ENCODE assay signal across 22 cellular contexts in genomic region chr2:238916875-238917590, GRCh38.
DNase-seq lines count a peak whose midpoint lies in the region; ATAC-seq and TF ChIP-seq lines count a peak whose summit lies in the region.
"Had no signal": no experiment of that assay in that cellular context is flagged by ENCODE, and none has a peak within 500 bp of the region (broad histone marks: within the 10 kb centered on the region; RNA-seq: fewer than 3 reads in every experiment).

No MANE protein-coding gene starts in this region.

- ATAC-seq in naive thymus-derived CD4-positive, alpha-beta T cell = peak; percentile 3
- no peak for ATAC-seq in GM18511 (IDR thresholded peaks at IDR 0.05; ENCODE audit: unreplicated experiment)
- ATAC-seq: foreskin keratinocyte had no signal

- peaks cover 49% of the 10 kb centered on the region for H3K27me3 Mint-ChIP-seq in HFFc6 (ENCODE audit: insufficient read depth)
- H3K27me3 Mint-ChIP-seq in naive thymus-derived CD4-positive, alpha-beta T cell = peaks cover 3 to 31% (median 12%) of the 10 kb centered on the region in 5 donors

- intact Hi-C loops in naive thymus-derived CD4-positive, alpha-beta T cell (cut with micrococcal nuclease) = no loop called here
- intact Hi-C loops in colonic mucosa (cut with DNase I) = no loop called here

- TF ChIP-seq CTCF in HFFc6 (IDR thresholded peaks at IDR 0.05) = no peak
- TF ChIP-seq CTCF in colonic mucosa (IDR thresholded peaks at IDR 0.05) = no peak

- H3K4me3 ChIP-seq in naive thymus-derived CD4-positive, alpha-beta T cell (ENCODE audit: low read length) = no peak overlapping the region
- H3K4me3 ChIP-seq in colonic mucosa = no peak overlapping the region
- H3K4me3 ChIP-seq: thyroid gland had no signal

- H3K9ac ChIP-seq in colonic mucosa (ENCODE audit: low read depth in 2 of 2, low read length in 2 of 2) = no peak overlapping the region

- no peaks in the 10 kb centered on the region for H3K27me3 ChIP-seq in naive thymus-derived CD4-positive, alpha-beta T cell (ENCODE audit: control insufficient read depth in 2 of 2, insufficient read depth in 2 of 2, low read length in 2 of 2)
- no peaks in the 10 kb centered on the region for H3K27me3 ChIP-seq in colonic mucosa
- H3K27me3 ChIP-seq: foreskin keratinocyte, thyroid gland had no signal

- CTCF ChIA-PET in naive thymus-derived CD4-positive, alpha-beta T cell (lab: Charles Lee) = no interaction called here

- no peaks in the 10 kb centered on the region for H3K9me3 ChIP-seq in naive thymus-derived CD4-positive, alpha-beta T cell (ENCODE audit: control insufficient read depth in 2 of 3, low read length in 3 of 3)
- no peaks in the 10 kb centered on the region for H3K9me3 ChIP-seq in colonic mucosa
- H3K9me3 ChIP-seq: thyroid gland had no signal

- no peaks in the 10 kb centered on the region for H3K36me3 ChIP-seq in naive thymus-derived CD4-positive, alpha-beta T cell (ENCODE audit: control insufficient read depth in 2 of 3, insufficient read depth in 3 of 3, low read length in 3 of 3)
- H3K36me3 ChIP-seq in colonic mucosa = no peaks in the 10 kb centered on the region
- H3K36me3 ChIP-seq: thyroid gland had no signal

- H3K4me3 Mint-ChIP-seq in HFFc6 = no peak overlapping the region; the same call in 1 of the 2 replicates
- no peak overlapping the region for H3K4me3 Mint-ChIP-seq in naive thymus-derived CD4-positive, alpha-beta T cell
- H3K4me3 Mint-ChIP-seq: activated T-helper 1 cell treated with anti-CD3 and anti-CD28 coated beads, Interleukin-12 subunit alpha, Interleukin-12 subunit beta, Interleukin-2, Interleukin-4 antibody, amounts not matched to agents 30 ng/mL and 10 ng/mL and 1 ng/mL, durations not matched to agents 14 hours and 24 hours and 36 hours; brain; CD14-positive monocyte; memory B cell; naive B cell had no signal

- DNase-seq in A172 (ENCODE audit: low spot score) (peak; percentile 49), HFFc6 (peak; percentile 41), astrocyte of the hippocampus (ENCODE audit: low read depth, low spot score) (peak; percentile 48), colonic mucosa (no peak), NK-92 (lab: John Stamatoyannopoulos, UW; ENCODE audit: unreplicated experiment) (no peak)
- no peak for DNase-seq in naive thymus-derived CD4-positive, alpha-beta T cell
- no peak for DNase-seq in activated T-cell treated with anti-CD3 and anti-CD28 coated beads, Interleukin-2, amount 50 U/mL, for 48 hours
- DNase-seq: activated CD8-positive, alpha-beta memory T cell treated with anti-CD3 and anti-CD28 coated beads for 24 hours; cortex of kidney; foreskin keratinocyte; hippocampal formation; naive B cell; NCI-H187; stimulated activated CD4-positive, alpha-beta T cell treated with anti-CD3 and anti-CD28 coated beads, Interleukin-1b, Interleukin-23, amount 100 ng/mL, for 48 hours; stimulated activated naive CD4-positive, alpha-beta T cell; T1000; thyroid gland had no signal

- H3K27ac Mint-ChIP-seq in HFFc6 = peak overlapping the region; percentile 98; the same call in 1 of the 2 replicates
- no peak overlapping the region for H3K27ac Mint-ChIP-seq in naive thymus-derived CD4-positive, alpha-beta T cell
- H3K27ac Mint-ChIP-seq: activated T-helper 1 cell treated with anti-CD3 and anti-CD28 coated beads, Interleukin-12 subunit alpha, Interleukin-12 subunit beta, Interleukin-2, Interleukin-4 antibody, amounts not matched to agents 30 ng/mL and 10 ng/mL and 1 ng/mL, durations not matched to agents 14 hours and 24 hours and 36 hours; brain; CD14-positive monocyte; memory B cell had no signal

- peaks cover 59% of the 10 kb centered on the region for H3K4me1 Mint-ChIP-seq in HFFc6 (ENCODE audit: low read depth)
- H3K4me1 Mint-ChIP-seq in naive thymus-derived CD4-positive, alpha-beta T cell = no peaks in the 10 kb centered on the region
- H3K4me1 Mint-ChIP-seq: brain, CD14-positive monocyte, memory B cell, naive B cell had no signal

- H3K36me3 Mint-ChIP-seq in HFFc6 (ENCODE audit: low read depth) = peaks cover 47% of the 10 kb centered on the region
- no peaks in the 10 kb centered on the region for H3K36me3 Mint-ChIP-seq in naive thymus-derived CD4-positive, alpha-beta T cell
- H3K36me3 Mint-ChIP-seq: brain, CD14-positive monocyte, memory B cell, naive B cell had no signal

- POLR2A ChIA-PET in naive thymus-derived CD4-positive, alpha-beta T cell (lab: Charles Lee) = no interaction called here

- H3K4me1 ChIP-seq in naive thymus-derived CD4-positive, alpha-beta T cell (ENCODE audit: control insufficient read depth in 2 of 2, insufficient read depth in 2 of 2, low read length in 2 of 2) = no peaks in the 10 kb centered on the region
- no peaks in the 10 kb centered on the region for H3K4me1 ChIP-seq in colonic mucosa
- H3K4me1 ChIP-seq: thyroid gland had no signal

- peaks cover 22% of the 10 kb centered on the region for H3K9me3 Mint-ChIP-seq in HFFc6
- H3K9me3 Mint-ChIP-seq in naive thymus-derived CD4-positive, alpha-beta T cell = no peaks in the 10 kb centered on the region
- H3K9me3 Mint-ChIP-seq: activated T-helper 1 cell treated with anti-CD3 and anti-CD28 coated beads, Interleukin-12 subunit alpha, Interleukin-12 subunit beta, Interleukin-2, Interleukin-4 antibody, amounts not matched to agents 30 ng/mL and 10 ng/mL and 1 ng/mL, durations not matched to agents 14 hours and 24 hours and 36 hours had no signal

- H3K27ac ChIP-seq in naive thymus-derived CD4-positive, alpha-beta T cell (ENCODE audit: low read depth, low read length) = no peak overlapping the region
- no peak overlapping the region for H3K27ac ChIP-seq in colonic mucosa
- H3K27ac ChIP-seq: foreskin keratinocyte, thyroid gland had no signal

Comparison
In these comparisons a context has a peak if more than half of its experiments do, and no peak if none do; other contexts are left out.
1. DNase-seq: peak in A172 (single experiment), HFFc6 (single experiment) and astrocyte of the hippocampus (single experiment); none in naive thymus-derived CD4-positive, alpha-beta T cell (0 of 9), activated T-cell treated with anti-CD3 and anti-CD28 coated beads, Interleukin-2, amount 50 U/mL, for 48 hours (0 of 2), colonic mucosa (single experiment) and NK-92 (single experiment).